Comparison of ENCODE assay signal across 10 cellular contexts in the genomic region with DNA sequence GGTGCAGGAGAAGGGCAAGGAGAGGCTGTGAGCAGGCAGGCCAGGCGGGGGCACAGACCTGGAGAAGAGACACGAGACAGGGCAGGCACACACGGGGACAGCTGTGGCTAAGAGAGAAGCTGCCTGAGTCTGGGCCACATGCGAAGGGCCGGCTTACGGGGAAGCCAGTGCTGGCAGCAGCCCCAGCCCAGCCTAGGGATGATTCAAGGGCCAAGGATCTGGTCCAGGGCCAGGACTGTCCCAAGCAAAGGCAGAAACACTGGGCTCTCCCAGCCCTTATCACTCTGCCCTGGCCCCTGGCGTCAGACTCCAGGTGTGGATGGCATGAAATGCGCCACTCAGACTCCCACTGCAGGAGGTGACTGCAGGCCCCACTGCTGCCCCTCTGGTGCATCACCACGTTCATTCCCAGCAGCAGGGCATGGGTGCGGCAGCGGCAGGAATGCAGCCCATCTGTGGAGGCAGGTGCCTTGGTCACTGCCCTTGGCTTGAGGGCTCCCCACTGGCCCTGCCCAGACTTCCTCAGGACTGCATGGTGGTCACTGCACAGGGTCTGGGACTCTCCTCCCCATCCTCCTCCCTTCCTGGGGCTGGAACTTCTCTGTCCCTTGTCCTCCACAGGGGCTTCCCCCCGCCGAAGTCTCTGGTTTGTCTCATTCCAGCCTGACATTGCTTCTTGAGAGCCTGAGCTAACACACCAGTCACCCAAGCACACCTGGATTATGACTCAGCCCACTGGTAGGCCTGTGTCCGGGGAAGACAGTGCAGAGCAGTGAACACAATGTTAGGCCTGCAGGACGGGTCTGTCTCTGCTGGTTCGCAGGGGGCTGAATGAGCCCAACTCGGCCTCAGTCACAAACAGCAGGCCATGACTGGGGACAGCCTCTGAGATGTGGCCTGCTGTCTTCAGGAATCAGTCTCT.
DNase-seq lines count a peak whose midpoint lies in the region; ATAC-seq and TF ChIP-seq lines count a peak whose summit lies in the region.
"Had no signal": no experiment of that assay in that cellular context is flagged by ENCODE, and none has a peak within 500 bp of the region (broad histone marks: within the 10 kb centered on the region; RNA-seq: fewer than 3 reads in every experiment).

No MANE protein-coding gene starts in this region.

- intact Hi-C loops in Right ventricle myocardium inferior (cut with DNase I) (loop anchor here (5.0 kb wide), 1 partner anchor 69 kb away; a partner anchor contains a TSS), psoas muscle (cut with DNase I) (loop anchor here in 1 of 2 donors (5.0 to 10.0 kb wide), 2 partner anchors 69 to 257 kb away; a partner anchor contains a TSS)

- no peaks in the 10 kb centered on the region for H3K27me3 ChIP-seq in psoas muscle (ENCODE audit: insufficient read depth in 3 of 3, low read length in 2 of 3)

- in situ Hi-C loops in GM13976 (cut with MboI; ENCODE audit: low sequenced_read_pairs, unreplicated experiment), result loop anchor here (10.0 kb wide), 1 partner anchor 97 kb away; no protein-coding TSS in a partner anchor

- no peaks in the 10 kb centered on the region for H3K9me3 ChIP-seq in psoas muscle

- peaks cover 53% of the 10 kb centered on the region for H3K4me1 ChIP-seq in psoas muscle

- ATAC-seq in SK-N-SH treated with all-trans-retinoic acid at 6 μM for 48 hours, result peak; percentile 88
- ATAC-seq in Right ventricle myocardium inferior, result peak; percentile 66
- ATAC-seq in psoas muscle, result peak; percentile 84 to 89 (median 86)
- no peak for ATAC-seq in HG02852 (IDR thresholded peaks at IDR 0.05; ENCODE audit: unreplicated experiment)
- ATAC-seq: naive thymus-derived CD8-positive, alpha-beta T cell had no signal

- peak; percentile 87 for DNase-seq in EH (ENCODE audit: low read depth)
- peak; percentile 90 for DNase-seq in Right ventricle myocardium inferior (ENCODE audit: missing footprints)
- peak; percentile 91 to 96 for DNase-seq in psoas muscle
- DNase-seq in central memory CD4-positive, alpha-beta T cell, result no peak
- DNase-seq in foreskin melanocyte, result no peak
- no peak for DNase-seq in GM13976 (ENCODE audit: low spot score)
- DNase-seq: naive thymus-derived CD8-positive, alpha-beta T cell; stimulated activated CD8-positive, alpha-beta memory T cell treated with anti-CD3 and anti-CD28 coated beads, Interleukin-4, amount 100 ng/mL, for 48 hours had no signal

- peaks cover 0 to 27% of the 10 kb centered on the region in 2 donors for H3K36me3 ChIP-seq in psoas muscle (ENCODE audit: insufficient read depth in 1 of 2, low read depth in 1 of 2)

- TF ChIP-seq CTCF in psoas muscle (IDR thresholded peaks at IDR 0.05), result no peak
- TF ChIP-seq CTCF in GM13976 (IDR thresholded peaks at IDR 0.05; ENCODE audit: borderline replicate concordance, control extremely low read depth, extremely low read depth, insufficient read depth, missing control alignments), result no peak

- no peak overlapping the region for H3K4me3 ChIP-seq in psoas muscle

- H3K27ac ChIP-seq in psoas muscle, result peak overlapping the region; percentile 84

- 45 to 52% (median 45%) methylated on average over 17 of the region's 17 CpGs for WGBS in psoas muscle, 3 donors

TF ChIP-seq in SK-N-SH treated with all-trans-retinoic acid at 6 μM for 48 hours, 23 proteins besides CTCF, POLR2A, EP300 and RAD21:
- TF ChIP-seq ZNF8 (CRISPR knock-in tag; IDR thresholded peaks at IDR 0.05), result no peak
- TF ChIP-seq, protein P1, sequence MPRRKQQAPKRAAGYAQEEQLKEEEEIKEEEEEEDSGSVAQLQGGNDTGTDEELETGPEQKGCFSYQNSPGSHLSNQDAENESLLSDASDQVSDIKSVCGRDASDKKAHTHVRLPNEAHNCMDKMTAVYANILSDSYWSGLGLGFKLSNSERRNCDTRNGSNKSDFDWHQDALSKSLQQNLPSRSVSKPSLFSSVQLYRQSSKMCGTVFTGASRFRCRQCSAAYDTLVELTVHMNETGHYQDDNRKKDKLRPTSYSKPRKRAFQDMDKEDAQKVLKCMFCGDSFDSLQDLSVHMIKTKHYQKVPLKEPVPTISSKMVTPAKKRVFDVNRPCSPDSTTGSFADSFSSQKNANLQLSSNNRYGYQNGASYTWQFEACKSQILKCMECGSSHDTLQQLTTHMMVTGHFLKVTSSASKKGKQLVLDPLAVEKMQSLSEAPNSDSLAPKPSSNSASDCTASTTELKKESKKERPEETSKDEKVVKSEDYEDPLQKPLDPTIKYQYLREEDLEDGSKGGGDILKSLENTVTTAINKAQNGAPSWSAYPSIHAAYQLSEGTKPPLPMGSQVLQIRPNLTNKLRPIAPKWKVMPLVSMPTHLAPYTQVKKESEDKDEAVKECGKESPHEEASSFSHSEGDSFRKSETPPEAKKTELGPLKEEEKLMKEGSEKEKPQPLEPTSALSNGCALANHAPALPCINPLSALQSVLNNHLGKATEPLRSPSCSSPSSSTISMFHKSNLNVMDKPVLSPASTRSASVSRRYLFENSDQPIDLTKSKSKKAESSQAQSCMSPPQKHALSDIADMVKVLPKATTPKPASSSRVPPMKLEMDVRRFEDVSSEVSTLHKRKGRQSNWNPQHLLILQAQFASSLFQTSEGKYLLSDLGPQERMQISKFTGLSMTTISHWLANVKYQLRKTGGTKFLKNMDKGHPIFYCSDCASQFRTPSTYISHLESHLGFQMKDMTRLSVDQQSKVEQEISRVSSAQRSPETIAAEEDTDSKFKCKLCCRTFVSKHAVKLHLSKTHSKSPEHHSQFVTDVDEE (CRISPR knock-in tag; IDR thresholded peaks at IDR 0.05), result no peak
- no peak for TF ChIP-seq BACH2 (CRISPR knock-in tag; IDR thresholded peaks at IDR 0.05; ENCODE audit: borderline replicate concordance)
- TF ChIP-seq SNAI2 (CRISPR knock-in tag; IDR thresholded peaks at IDR 0.05), result no peak
- TF ChIP-seq, protein P2, sequence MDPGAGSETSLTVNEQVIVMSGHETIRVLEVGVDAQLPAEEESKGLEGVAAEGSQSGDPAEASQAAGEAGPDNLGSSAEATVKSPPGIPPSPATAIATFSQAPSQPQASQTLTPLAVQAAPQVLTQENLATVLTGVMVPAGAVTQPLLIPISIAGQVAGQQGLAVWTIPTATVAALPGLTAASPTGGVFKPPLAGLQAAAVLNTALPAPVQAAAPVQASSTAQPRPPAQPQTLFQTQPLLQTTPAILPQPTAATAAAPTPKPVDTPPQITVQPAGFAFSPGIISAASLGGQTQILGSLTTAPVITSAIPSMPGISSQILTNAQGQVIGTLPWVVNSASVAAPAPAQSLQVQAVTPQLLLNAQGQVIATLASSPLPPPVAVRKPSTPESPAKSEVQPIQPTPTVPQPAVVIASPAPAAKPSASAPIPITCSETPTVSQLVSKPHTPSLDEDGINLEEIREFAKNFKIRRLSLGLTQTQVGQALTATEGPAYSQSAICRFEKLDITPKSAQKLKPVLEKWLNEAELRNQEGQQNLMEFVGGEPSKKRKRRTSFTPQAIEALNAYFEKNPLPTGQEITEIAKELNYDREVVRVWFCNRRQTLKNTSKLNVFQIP (CRISPR knock-in tag; IDR thresholded peaks at IDR 0.05; ENCODE audit: borderline replicate concordance, low read depth), result no peak
- TF ChIP-seq, protein P3, sequence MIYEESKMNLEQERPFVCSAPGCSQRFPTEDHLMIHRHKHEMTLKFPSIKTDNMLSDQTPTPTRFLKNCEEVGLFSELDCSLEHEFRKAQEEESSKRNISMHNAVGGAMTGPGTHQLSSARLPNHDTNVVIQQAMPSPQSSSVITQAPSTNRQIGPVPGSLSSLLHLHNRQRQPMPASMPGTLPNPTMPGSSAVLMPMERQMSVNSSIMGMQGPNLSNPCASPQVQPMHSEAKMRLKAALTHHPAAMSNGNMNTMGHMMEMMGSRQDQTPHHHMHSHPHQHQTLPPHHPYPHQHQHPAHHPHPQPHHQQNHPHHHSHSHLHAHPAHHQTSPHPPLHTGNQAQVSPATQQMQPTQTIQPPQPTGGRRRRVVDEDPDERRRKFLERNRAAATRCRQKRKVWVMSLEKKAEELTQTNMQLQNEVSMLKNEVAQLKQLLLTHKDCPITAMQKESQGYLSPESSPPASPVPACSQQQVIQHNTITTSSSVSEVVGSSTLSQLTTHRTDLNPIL (CRISPR knock-in tag; IDR thresholded peaks at IDR 0.05; ENCODE audit: low read depth), result no peak
- no peak for TF ChIP-seq GLIS3 (CRISPR knock-in tag; IDR thresholded peaks at IDR 0.05)
- TF ChIP-seq ESRRG (CRISPR knock-in tag; IDR thresholded peaks at IDR 0.05), result no peak
- TF ChIP-seq, protein P4, sequence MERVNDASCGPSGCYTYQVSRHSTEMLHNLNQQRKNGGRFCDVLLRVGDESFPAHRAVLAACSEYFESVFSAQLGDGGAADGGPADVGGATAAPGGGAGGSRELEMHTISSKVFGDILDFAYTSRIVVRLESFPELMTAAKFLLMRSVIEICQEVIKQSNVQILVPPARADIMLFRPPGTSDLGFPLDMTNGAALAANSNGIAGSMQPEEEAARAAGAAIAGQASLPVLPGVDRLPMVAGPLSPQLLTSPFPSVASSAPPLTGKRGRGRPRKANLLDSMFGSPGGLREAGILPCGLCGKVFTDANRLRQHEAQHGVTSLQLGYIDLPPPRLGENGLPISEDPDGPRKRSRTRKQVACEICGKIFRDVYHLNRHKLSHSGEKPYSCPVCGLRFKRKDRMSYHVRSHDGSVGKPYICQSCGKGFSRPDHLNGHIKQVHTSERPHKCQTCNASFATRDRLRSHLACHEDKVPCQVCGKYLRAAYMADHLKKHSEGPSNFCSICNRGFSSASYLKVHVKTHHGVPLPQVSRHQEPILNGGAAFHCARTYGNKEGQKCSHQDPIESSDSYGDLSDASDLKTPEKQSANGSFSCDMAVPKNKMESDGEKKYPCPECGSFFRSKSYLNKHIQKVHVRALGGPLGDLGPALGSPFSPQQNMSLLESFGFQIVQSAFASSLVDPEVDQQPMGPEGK (CRISPR knock-in tag; IDR thresholded peaks at IDR 0.05; ENCODE audit: borderline replicate concordance), result no peak
- no peak for TF ChIP-seq TCF4 (CRISPR knock-in tag; IDR thresholded peaks at IDR 0.05; ENCODE audit: borderline replicate concordance)
- no peak for TF ChIP-seq ZFP30 (CRISPR knock-in tag; IDR thresholded peaks at IDR 0.05)
- TF ChIP-seq CSDC2 (CRISPR knock-in tag; IDR thresholded peaks at IDR 0.05), result no peak
- no peak for TF ChIP-seq ARNTL (CRISPR knock-in tag; IDR thresholded peaks at IDR 0.05; ENCODE audit: borderline replicate concordance, low read depth)
- no peak for TF ChIP-seq ZNF565 (CRISPR knock-in tag; conservative IDR thresholded peaks at IDR 0.05; ENCODE audit: low read depth)

Comparison
In these comparisons a context has a peak if more than half of its experiments do, and no peak if none do; other contexts are left out.
1. DNase-seq: peak in EH (single experiment), Right ventricle myocardium inferior (single experiment) and psoas muscle (2 of 2); none in central memory CD4-positive, alpha-beta T cell (single experiment), foreskin melanocyte (single experiment) and GM13976 (single experiment).